1 cellular context compared by ENCODE assay signal in the genomic region with DNA sequence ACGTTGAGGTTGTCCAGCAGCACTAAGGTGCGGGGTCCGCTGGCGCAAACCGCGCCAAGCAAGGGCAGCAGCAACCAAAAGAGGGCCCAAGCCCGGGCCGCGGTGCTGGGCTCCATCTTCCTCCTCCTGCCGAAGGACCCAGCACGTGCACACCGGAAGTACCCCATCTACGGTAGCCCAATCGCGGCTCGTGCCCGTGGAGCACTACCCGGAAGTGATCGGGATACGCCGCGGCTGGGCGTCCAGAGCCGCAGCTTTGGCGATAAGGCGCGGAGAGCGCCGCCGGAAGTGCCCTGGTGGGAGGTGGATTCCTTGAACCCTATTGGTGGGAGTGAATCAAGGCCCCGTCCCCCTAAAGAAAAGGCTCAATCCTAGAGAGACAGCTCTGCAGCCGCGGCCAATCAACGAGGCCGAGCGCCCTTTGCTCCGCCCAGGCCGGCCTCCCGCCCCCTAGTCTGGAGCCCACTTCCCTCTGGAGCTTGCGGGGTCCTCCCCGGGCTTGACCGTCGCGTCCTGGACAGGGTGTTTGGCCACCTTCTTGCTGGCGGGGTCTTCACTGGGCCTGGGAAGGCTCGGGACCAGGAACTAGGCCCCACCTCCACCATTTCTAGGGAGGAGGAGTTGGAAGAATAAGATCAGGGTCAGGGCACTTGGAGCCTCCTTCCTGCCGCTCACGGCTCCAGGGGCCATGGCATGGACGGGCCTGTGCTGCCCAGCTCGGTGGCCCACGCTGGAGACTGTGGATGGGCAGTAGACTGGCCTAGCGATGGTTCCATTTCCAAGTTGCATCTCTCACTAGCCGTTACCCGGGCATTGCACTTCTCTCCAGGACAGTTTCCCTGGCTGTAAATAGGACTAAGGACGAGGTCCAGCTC.
A peak's percentile ranks its signal among the peaks of the same experiment; 100 is the strongest.
TF ChIP-seq lines count a peak whose summit lies in the region.

A gene (minus strand): TSS at position 135 of the 875 bp plus-strand sequence. CDS start 19 bp downstream, at position 116.

TF ChIP-seq in WTC11, 78 proteins besides CTCF, POLR2A, EP300 and RAD21 (continued from another document):
- TF ChIP-seq, protein P1, sequence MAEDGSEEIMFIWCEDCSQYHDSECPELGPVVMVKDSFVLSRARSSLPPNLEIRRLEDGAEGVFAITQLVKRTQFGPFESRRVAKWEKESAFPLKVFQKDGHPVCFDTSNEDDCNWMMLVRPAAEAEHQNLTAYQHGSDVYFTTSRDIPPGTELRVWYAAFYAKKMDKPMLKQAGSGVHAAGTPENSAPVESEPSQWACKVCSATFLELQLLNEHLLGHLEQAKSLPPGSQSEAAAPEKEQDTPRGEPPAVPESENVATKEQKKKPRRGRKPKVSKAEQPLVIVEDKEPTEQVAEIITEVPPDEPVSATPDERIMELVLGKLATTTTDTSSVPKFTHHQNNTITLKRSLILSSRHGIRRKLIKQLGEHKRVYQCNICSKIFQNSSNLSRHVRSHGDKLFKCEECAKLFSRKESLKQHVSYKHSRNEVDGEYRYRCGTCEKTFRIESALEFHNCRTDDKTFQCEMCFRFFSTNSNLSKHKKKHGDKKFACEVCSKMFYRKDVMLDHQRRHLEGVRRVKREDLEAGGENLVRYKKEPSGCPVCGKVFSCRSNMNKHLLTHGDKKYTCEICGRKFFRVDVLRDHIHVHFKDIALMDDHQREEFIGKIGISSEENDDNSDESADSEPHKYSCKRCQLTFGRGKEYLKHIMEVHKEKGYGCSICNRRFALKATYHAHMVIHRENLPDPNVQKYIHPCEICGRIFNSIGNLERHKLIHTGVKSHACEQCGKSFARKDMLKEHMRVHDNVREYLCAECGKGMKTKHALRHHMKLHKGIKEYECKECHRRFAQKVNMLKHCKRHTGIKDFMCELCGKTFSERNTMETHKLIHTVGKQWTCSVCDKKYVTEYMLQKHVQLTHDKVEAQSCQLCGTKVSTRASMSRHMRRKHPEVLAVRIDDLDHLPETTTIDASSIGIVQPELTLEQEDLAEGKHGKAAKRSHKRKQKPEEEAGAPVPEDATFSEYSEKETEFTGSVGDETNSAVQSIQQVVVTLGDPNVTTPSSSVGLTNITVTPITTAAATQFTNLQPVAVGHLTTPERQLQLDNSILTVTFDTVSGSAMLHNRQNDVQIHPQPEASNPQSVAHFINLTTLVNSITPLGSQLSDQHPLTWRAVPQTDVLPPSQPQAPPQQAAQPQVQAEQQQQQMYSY (CRISPR knock-in tag; IDR thresholded peaks at IDR 0.05) = 0 out of 2 replicates have a peak, but pooled peaks have one; percentile 27
- TF ChIP-seq, protein P2, sequence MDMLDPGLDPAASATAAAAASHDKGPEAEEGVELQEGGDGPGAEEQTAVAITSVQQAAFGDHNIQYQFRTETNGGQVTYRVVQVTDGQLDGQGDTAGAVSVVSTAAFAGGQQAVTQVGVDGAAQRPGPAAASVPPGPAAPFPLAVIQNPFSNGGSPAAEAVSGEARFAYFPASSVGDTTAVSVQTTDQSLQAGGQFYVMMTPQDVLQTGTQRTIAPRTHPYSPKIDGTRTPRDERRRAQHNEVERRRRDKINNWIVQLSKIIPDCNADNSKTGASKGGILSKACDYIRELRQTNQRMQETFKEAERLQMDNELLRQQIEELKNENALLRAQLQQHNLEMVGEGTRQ (CRISPR knock-in tag; IDR thresholded peaks at IDR 0.05) = peak; percentile 49
- TF ChIP-seq HMGA2 (CRISPR knock-in tag; IDR thresholded peaks at IDR 0.05) (no peak), ZBTB21 (CRISPR knock-in tag; IDR thresholded peaks at IDR 0.05; ENCODE audit: borderline replicate concordance) (peak; percentile 45; the same call in 1 of the 2 replicates), NFYB (CRISPR knock-in tag; conservative IDR thresholded peaks at IDR 0.05; ENCODE audit: low read depth) (peak; percentile 88), SMAD4 (CRISPR knock-in tag; IDR thresholded peaks at IDR 0.05) (no peak), GABPB1 (CRISPR knock-in tag; IDR thresholded peaks at IDR 0.05) (peak; percentile 83), SMAD3 (CRISPR knock-in tag; IDR thresholded peaks at IDR 0.05; ENCODE audit: borderline replicate concordance) (peak; percentile 45; the same call in 1 of the 2 replicates), ZNF121 (CRISPR knock-in tag; IDR thresholded peaks at IDR 0.05) (peak; percentile 71; the same call in 1 of the 2 replicates), ATF1 (CRISPR knock-in tag; IDR thresholded peaks at IDR 0.05) (no peak), MYBL2 (CRISPR knock-in tag; IDR thresholded peaks at IDR 0.05) (no peak; the same call in 1 of the 2 replicates), TEAD4 (CRISPR knock-in tag; IDR thresholded peaks at IDR 0.05) (no peak), CREM (CRISPR knock-in tag; IDR thresholded peaks at IDR 0.05) (peak; percentile 18; the same call in 1 of the 2 replicates), ETV6 (CRISPR knock-in tag; IDR thresholded peaks at IDR 0.05) (peak; percentile 70)
- TF ChIP-seq, protein P3, sequence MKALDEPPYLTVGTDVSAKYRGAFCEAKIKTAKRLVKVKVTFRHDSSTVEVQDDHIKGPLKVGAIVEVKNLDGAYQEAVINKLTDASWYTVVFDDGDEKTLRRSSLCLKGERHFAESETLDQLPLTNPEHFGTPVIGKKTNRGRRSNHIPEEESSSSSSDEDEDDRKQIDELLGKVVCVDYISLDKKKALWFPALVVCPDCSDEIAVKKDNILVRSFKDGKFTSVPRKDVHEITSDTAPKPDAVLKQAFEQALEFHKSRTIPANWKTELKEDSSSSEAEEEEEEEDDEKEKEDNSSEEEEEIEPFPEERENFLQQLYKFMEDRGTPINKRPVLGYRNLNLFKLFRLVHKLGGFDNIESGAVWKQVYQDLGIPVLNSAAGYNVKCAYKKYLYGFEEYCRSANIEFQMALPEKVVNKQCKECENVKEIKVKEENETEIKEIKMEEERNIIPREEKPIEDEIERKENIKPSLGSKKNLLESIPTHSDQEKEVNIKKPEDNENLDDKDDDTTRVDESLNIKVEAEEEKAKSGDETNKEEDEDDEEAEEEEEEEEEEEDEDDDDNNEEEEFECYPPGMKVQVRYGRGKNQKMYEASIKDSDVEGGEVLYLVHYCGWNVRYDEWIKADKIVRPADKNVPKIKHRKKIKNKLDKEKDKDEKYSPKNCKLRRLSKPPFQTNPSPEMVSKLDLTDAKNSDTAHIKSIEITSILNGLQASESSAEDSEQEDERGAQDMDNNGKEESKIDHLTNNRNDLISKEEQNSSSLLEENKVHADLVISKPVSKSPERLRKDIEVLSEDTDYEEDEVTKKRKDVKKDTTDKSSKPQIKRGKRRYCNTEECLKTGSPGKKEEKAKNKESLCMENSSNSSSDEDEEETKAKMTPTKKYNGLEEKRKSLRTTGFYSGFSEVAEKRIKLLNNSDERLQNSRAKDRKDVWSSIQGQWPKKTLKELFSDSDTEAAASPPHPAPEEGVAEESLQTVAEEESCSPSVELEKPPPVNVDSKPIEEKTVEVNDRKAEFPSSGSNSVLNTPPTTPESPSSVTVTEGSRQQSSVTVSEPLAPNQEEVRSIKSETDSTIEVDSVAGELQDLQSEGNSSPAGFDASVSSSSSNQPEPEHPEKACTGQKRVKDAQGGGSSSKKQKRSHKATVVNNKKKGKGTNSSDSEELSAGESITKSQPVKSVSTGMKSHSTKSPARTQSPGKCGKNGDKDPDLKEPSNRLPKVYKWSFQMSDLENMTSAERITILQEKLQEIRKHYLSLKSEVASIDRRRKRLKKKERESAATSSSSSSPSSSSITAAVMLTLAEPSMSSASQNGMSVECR (CRISPR knock-in tag; IDR thresholded peaks at IDR 0.05; ENCODE audit: borderline replicate concordance) = no peak
- TF ChIP-seq, protein P4, sequence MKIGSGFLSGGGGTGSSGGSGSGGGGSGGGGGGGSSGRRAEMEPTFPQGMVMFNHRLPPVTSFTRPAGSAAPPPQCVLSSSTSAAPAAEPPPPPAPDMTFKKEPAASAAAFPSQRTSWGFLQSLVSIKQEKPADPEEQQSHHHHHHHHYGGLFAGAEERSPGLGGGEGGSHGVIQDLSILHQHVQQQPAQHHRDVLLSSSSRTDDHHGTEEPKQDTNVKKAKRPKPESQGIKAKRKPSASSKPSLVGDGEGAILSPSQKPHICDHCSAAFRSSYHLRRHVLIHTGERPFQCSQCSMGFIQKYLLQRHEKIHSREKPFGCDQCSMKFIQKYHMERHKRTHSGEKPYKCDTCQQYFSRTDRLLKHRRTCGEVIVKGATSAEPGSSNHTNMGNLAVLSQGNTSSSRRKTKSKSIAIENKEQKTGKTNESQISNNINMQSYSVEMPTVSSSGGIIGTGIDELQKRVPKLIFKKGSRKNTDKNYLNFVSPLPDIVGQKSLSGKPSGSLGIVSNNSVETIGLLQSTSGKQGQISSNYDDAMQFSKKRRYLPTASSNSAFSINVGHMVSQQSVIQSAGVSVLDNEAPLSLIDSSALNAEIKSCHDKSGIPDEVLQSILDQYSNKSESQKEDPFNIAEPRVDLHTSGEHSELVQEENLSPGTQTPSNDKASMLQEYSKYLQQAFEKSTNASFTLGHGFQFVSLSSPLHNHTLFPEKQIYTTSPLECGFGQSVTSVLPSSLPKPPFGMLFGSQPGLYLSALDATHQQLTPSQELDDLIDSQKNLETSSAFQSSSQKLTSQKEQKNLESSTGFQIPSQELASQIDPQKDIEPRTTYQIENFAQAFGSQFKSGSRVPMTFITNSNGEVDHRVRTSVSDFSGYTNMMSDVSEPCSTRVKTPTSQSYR (CRISPR knock-in tag; IDR thresholded peaks at IDR 0.05) = no peak
- TF ChIP-seq, protein P5, sequence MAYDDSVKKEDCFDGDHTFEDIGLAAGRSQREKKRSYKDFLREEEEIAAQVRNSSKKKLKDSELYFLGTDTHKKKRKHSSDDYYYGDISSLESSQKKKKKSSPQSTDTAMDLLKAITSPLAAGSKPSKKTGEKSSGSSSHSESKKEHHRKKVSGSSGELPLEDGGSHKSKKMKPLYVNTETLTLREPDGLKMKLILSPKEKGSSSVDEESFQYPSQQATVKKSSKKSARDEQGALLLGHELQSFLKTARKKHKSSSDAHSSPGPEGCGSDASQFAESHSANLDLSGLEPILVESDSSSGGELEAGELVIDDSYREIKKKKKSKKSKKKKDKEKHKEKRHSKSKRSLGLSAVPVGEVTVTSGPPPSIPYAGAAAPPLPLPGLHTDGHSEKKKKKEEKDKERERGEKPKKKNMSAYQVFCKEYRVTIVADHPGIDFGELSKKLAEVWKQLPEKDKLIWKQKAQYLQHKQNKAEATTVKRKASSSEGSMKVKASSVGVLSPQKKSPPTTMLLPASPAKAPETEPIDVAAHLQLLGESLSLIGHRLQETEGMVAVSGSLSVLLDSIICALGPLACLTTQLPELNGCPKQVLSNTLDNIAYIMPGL (CRISPR knock-in tag; IDR thresholded peaks at IDR 0.05) = peak; percentile 78; the same call in 1 of the 2 replicates
- TF ChIP-seq, protein P6, sequence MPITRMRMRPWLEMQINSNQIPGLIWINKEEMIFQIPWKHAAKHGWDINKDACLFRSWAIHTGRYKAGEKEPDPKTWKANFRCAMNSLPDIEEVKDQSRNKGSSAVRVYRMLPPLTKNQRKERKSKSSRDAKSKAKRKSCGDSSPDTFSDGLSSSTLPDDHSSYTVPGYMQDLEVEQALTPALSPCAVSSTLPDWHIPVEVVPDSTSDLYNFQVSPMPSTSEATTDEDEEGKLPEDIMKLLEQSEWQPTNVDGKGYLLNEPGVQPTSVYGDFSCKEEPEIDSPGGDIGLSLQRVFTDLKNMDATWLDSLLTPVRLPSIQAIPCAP (CRISPR knock-in tag; IDR thresholded peaks at IDR 0.05) = no peak
- TF ChIP-seq, protein P7, sequence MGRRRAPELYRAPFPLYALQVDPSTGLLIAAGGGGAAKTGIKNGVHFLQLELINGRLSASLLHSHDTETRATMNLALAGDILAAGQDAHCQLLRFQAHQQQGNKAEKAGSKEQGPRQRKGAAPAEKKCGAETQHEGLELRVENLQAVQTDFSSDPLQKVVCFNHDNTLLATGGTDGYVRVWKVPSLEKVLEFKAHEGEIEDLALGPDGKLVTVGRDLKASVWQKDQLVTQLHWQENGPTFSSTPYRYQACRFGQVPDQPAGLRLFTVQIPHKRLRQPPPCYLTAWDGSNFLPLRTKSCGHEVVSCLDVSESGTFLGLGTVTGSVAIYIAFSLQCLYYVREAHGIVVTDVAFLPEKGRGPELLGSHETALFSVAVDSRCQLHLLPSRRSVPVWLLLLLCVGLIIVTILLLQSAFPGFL (CRISPR knock-in tag; IDR thresholded peaks at IDR 0.05; ENCODE audit: borderline replicate concordance) = no peak
